ENCODE assay signal across 17 cellular contexts in the genomic region with DNA sequence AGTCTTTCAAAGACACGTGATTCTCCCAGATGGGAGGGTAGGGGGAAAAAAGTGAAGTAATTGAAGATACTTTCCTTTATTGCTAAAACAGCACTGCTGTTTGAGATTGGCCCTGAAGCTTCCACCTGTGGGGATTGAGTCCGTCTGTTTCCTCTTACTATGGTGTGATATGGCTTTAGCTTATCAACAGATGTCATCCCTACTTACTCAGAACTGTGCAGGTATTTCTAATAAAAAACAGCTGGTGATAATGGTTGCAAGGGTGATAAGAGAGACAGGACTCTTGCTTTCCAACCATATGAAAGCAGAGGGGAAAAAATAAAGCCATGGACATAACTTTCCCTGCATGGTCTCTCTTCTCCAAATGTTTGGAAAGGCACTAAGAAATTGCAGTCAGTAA.
DNase-seq lines count a peak whose midpoint lies in the region; ATAC-seq and TF ChIP-seq lines count a peak whose summit lies in the region.
"Had no signal": no experiment of that assay in that cellular context is flagged by ENCODE, and none has a peak within 500 bp of the region (broad histone marks: within the 10 kb centered on the region; RNA-seq: fewer than 3 reads in every experiment).

No MANE protein-coding gene starts in this region.

- ATAC-seq in SK-N-SH treated with all-trans-retinoic acid at 6 μM for 48 hours (no peak), GM21423 (IDR thresholded peaks at IDR 0.05; ENCODE audit: unreplicated experiment) (no peak), HG03135 (IDR thresholded peaks at IDR 0.05; ENCODE audit: unreplicated experiment) (no peak)
- ATAC-seq: CD8-positive, alpha-beta T cell had no signal

- DNase-seq in NCI-H2171 (lab: John Stamatoyannopoulos, UW) (peak; percentile 34), NCI-H2171 treated with DMSO at 0.1 percent for 48 hours (lab: John Stamatoyannopoulos, UW) (peak; percentile 80), NCI-H524 treated with DMSO at 0.1 percent for 48 hours (lab: John Stamatoyannopoulos, UW) (peak; percentile 47), CD1c-positive myeloid dendritic cell (ENCODE audit: extremely low spot score) (no peak)
- DNase-seq: 8988T; ACHN; BE2C; C1 segment of cervical spinal cord; Caco-2; Calu3; CD4-positive, alpha-beta T cell; CD8-positive, alpha-beta T cell; DMS79 treated with DMSO at 0.1 percent for 48 hours; GF-D8 had no signal

TF ChIP-seq in SK-N-SH treated with all-trans-retinoic acid at 6 μM for 48 hours, 23 proteins besides CTCF, POLR2A, EP300 and RAD21:
- TF ChIP-seq RARB (CRISPR knock-in tag; IDR thresholded peaks at IDR 0.05) (no peak), TCF4 (CRISPR knock-in tag; IDR thresholded peaks at IDR 0.05; ENCODE audit: borderline replicate concordance) (peak; percentile 80; the same call in 1 of the 2 replicates), TOX (CRISPR knock-in tag; IDR thresholded peaks at IDR 0.05; ENCODE audit: borderline replicate concordance) (no peak), SNAI2 (CRISPR knock-in tag; IDR thresholded peaks at IDR 0.05) (no peak), ESRRG (CRISPR knock-in tag; IDR thresholded peaks at IDR 0.05) (no peak), GLIS3 (CRISPR knock-in tag; IDR thresholded peaks at IDR 0.05) (no peak), CSRNP3 (CRISPR knock-in tag; IDR thresholded peaks at IDR 0.05) (no peak)
